In genomic region chr17:68257924-68258323, GRCh38 we compare ENCODE assay signal across 12 cellular contexts. TPM values are rescaled to one million over a fixed set of nuclear protein-coding genes. Genes with fewer than 3 reads are reported as not detected.
DNase-seq lines count a peak whose midpoint lies in the region; ATAC-seq and TF ChIP-seq lines count a peak whose summit lies in the region.
"Had no signal": no experiment of that assay in that cellular context is flagged by ENCODE, and none has a peak within 500 bp of the region (broad histone marks: within the 10 kb centered on the region; RNA-seq: fewer than 3 reads in every experiment).

No MANE protein-coding gene starts in this region.

- no peak overlapping the region for H3K4me3 Mint-ChIP-seq in activated CD4-positive, alpha-beta T cell treated with anti-CD3 and anti-CD28 coated beads for 36 hours
- peak overlapping the region; percentile 34 for H3K4me3 Mint-ChIP-seq in activated naive CD8-positive, alpha-beta T cell treated with anti-CD3 and anti-CD28 coated beads for 36 hours
- no peak overlapping the region for H3K4me3 Mint-ChIP-seq in GM23338

- H4K20me1 ChIP-seq in MM.1S (ENCODE audit: insufficient read depth, low read length) (no peaks in the 10 kb centered on the region), GM23338 (replicated peaks; ENCODE audit: insufficient read depth) (no peaks in the 10 kb centered on the region)

- H3K27me3 ChIP-seq in MM.1S (replicated peaks; ENCODE audit: insufficient read depth, low read length) (no peaks in the 10 kb centered on the region), spleen (replicated peaks in 1 of 7) (no peaks in the 10 kb centered on the region), GM23338 (ENCODE audit: insufficient read depth) (no peaks in the 10 kb centered on the region)
- H3K27me3 ChIP-seq: tibial nerve had no signal

- no peak overlapping the region for H2AFZ ChIP-seq in MM.1S (ENCODE audit: low read length)
- no peak overlapping the region for H2AFZ ChIP-seq in GM23338

- peaks cover 75% of the 10 kb centered on the region for H3K4me1 Mint-ChIP-seq in activated CD4-positive, alpha-beta T cell treated with anti-CD3 and anti-CD28 coated beads for 36 hours
- peaks cover 76% of the 10 kb centered on the region for H3K4me1 Mint-ChIP-seq in activated naive CD8-positive, alpha-beta T cell treated with anti-CD3 and anti-CD28 coated beads for 36 hours
- H3K4me1 Mint-ChIP-seq in GM23338: peaks cover 17% of the 10 kb centered on the region

- ATAC-seq in activated CD4-positive, alpha-beta T cell treated with anti-CD3 and anti-CD28 coated beads for 36 hours: peak; percentile 30
- ATAC-seq in HG03520 (IDR thresholded peaks at IDR 0.05; ENCODE audit: unreplicated experiment): no peak
- ATAC-seq in GM23338: no peak

- H3K9me3 Mint-ChIP-seq in activated CD4-positive, alpha-beta T cell treated with anti-CD3 and anti-CD28 coated beads for 36 hours (ENCODE audit: low read depth): no peaks in the 10 kb centered on the region
- H3K9me3 Mint-ChIP-seq in activated naive CD8-positive, alpha-beta T cell treated with anti-CD3 and anti-CD28 coated beads for 36 hours: no peaks in the 10 kb centered on the region
- H3K9me3 Mint-ChIP-seq in GM23338: no peaks in the 10 kb centered on the region

- H3K9me2 ChIP-seq in MM.1S (replicated peaks; ENCODE audit: insufficient read depth, low read length) (no peaks in the 10 kb centered on the region), GM23338 (ENCODE audit: insufficient read depth) (no peaks in the 10 kb centered on the region)

- CTCF ChIA-PET in activated CD4-positive, alpha-beta T cell treated with anti-CD3 and anti-CD28 coated beads for 36 hours (lab: Charles Lee): interaction anchor here (0.7 to 2.5 kb wide), 6 partner anchors 10 to 201 kb away, joined by 3 to 9 read pairs (median 4); partner anchors contain the start of genes AMZ2 and WIPI1

- intact Hi-C loops in activated CD4-positive, alpha-beta T cell treated with anti-CD3 and anti-CD28 coated beads for 36 hours (cut with DNase I, micrococcal nuclease): loop anchor here (1.0 to 10.0 kb wide), 4 partner anchors 10 to 1953 kb away; partner anchors contain the start of genes AMZ2 (in 2 of the 2), ARSG (in 2 of the 2), SLC16A6 (in 2 of the 2) and PRKCA (in 1 of the 2)
- intact Hi-C loops in spleen (cut with DNase I; ENCODE audit: low total_unique reads): no loop called here

- DNase-seq in activated CD4-positive, alpha-beta T cell treated with anti-CD3 and anti-CD28 coated beads for 36 hours: no peak
- DNase-seq in activated CD4-positive, alpha-beta T cell treated with anti-CD3 and anti-CD28 coated beads for 48 hours: no peak
- DNase-seq in MM.1S: no peak
- no peak for DNase-seq in activated naive CD8-positive, alpha-beta T cell treated with anti-CD3 and anti-CD28 coated beads for 36 hours
- DNase-seq in spleen: no peak
- no peak for DNase-seq in NCI-H526 (lab: John Stamatoyannopoulos, UW)
- DNase-seq in GM23338 (ENCODE audit: low spot score): no peak
- DNase-seq: cortex of kidney, DMS153, Kasumi-1 had no signal

- H3K4me2 ChIP-seq in MM.1S (ENCODE audit: low read depth, low read length): no peak overlapping the region
- H3K4me2 ChIP-seq in GM23338: no peak overlapping the region

- H3K79me2 ChIP-seq in MM.1S (ENCODE audit: low read length) (no peaks in the 10 kb centered on the region), GM23338 (replicated peaks; ENCODE audit: insufficient read depth) (no peaks in the 10 kb centered on the region)

- H3K9ac ChIP-seq in MM.1S (ENCODE audit: low read length): no peak overlapping the region

- H3K4me3 ChIP-seq in MM.1S (ENCODE audit: low read length) (no peak overlapping the region), spleen (no peak overlapping the region), GM23338 (no peak overlapping the region)

- H3K27ac ChIP-seq in MM.1S (ENCODE audit: low read length): peak overlapping the region; percentile 80; the same call in 1 of the 2 replicates
- H3K27ac ChIP-seq in spleen: peak overlapping the region in 6 of 8 donors; percentile 73 to 85 (median 82)
- no peak overlapping the region for H3K27ac ChIP-seq in GM23338 (ENCODE audit: low read depth)

- POLR2A ChIA-PET in activated CD4-positive, alpha-beta T cell treated with anti-CD3 and anti-CD28 coated beads for 36 hours (lab: Charles Lee): no interaction called here

- H3K36me3 ChIP-seq in MM.1S (replicated peaks; ENCODE audit: insufficient read depth, low read length) (no peaks in the 10 kb centered on the region), spleen (peaks cover 0 to 42% (median 7%) of the 10 kb centered on the region in 6 donors), GM23338 (ENCODE audit: insufficient read depth) (peaks cover 10% of the 10 kb centered on the region; the same call in 1 of the 2 replicates)

- H3K27ac Mint-ChIP-seq in activated CD4-positive, alpha-beta T cell treated with anti-CD3 and anti-CD28 coated beads for 36 hours: peak overlapping the region; percentile 91
- H3K27ac Mint-ChIP-seq in activated naive CD8-positive, alpha-beta T cell treated with anti-CD3 and anti-CD28 coated beads for 36 hours: peak overlapping the region; percentile 93
- no peak overlapping the region for H3K27ac Mint-ChIP-seq in GM23338

- H3K27me3 Mint-ChIP-seq in activated CD4-positive, alpha-beta T cell treated with anti-CD3 and anti-CD28 coated beads for 36 hours: no peaks in the 10 kb centered on the region
- no peaks in the 10 kb centered on the region for H3K27me3 Mint-ChIP-seq in activated naive CD8-positive, alpha-beta T cell treated with anti-CD3 and anti-CD28 coated beads for 36 hours
- H3K27me3 Mint-ChIP-seq in GM23338 (ENCODE audit: insufficient read depth, low read depth, poor library complexity): peaks cover 6% of the 10 kb centered on the region

- peaks cover 15% of the 10 kb centered on the region for H3K4me1 ChIP-seq in MM.1S (ENCODE audit: low read length)
- peaks cover 28 to 87% (median 60%) of the 10 kb centered on the region in 6 donors for H3K4me1 ChIP-seq in spleen
- peaks cover 5% of the 10 kb centered on the region; the same call in 1 of the 2 replicates for H3K4me1 ChIP-seq in GM23338 (ENCODE audit: insufficient read depth)

- peaks cover 44% of the 10 kb centered on the region for H3K36me3 Mint-ChIP-seq in activated CD4-positive, alpha-beta T cell treated with anti-CD3 and anti-CD28 coated beads for 36 hours (ENCODE audit: low read depth)
- H3K36me3 Mint-ChIP-seq in activated naive CD8-positive, alpha-beta T cell treated with anti-CD3 and anti-CD28 coated beads for 36 hours: peaks cover 56% of the 10 kb centered on the region
- H3K36me3 Mint-ChIP-seq in GM23338 (ENCODE audit: low read depth): peaks cover 18% of the 10 kb centered on the region; the same call in 2 of the 3 replicates

- TF ChIP-seq CTCF in MM.1S (IDR thresholded peaks at IDR 0.05; ENCODE audit: low read length) (no peak), spleen (IDR thresholded peaks at IDR 0.05 in 8 of 11, conservative IDR thresholded peaks at IDR 0.05 in 3 of 11) (no peak), GM23338 (conservative IDR thresholded peaks at IDR 0.05; ENCODE audit: low read depth in 2 of 2) (no peak)

- H3K9me3 ChIP-seq in MM.1S (replicated peaks; ENCODE audit: insufficient read depth, low read length): no peaks in the 10 kb centered on the region
- no peaks in the 10 kb centered on the region for H3K9me3 ChIP-seq in spleen
- H3K9me3 ChIP-seq: tibial nerve had no signal

- TF ChIP-seq POLR2A in spleen (IDR thresholded peaks at IDR 0.05): no peak

- H3F3A ChIP-seq in MM.1S (ENCODE audit: insufficient read depth, low read length) (peaks cover 4% of the 10 kb centered on the region; the same call in 1 of the 2 replicates), GM23338 (replicated peaks; ENCODE audit: low read depth) (no peaks in the 10 kb centered on the region)

TF ChIP-seq in GM23338, 12 proteins besides CTCF, POLR2A, EP300 and RAD21 (continues in another document):
- TF ChIP-seq ETS1 (IDR thresholded peaks at IDR 0.05): no peak
- no peak for TF ChIP-seq CREB1 (CRISPR knock-in tag; IDR thresholded peaks at IDR 0.05; ENCODE audit: low read depth)
- TF ChIP-seq JUNB (IDR thresholded peaks at IDR 0.05; ENCODE audit: unreplicated experiment): no peak
- TF ChIP-seq EZH2phosphoT487 (IDR thresholded peaks at IDR 0.05; ENCODE audit: unreplicated experiment): no peak
- TF ChIP-seq ZNF331 (CRISPR knock-in tag; IDR thresholded peaks at IDR 0.05; ENCODE audit: low read depth): no peak
- TF ChIP-seq EZH2 (IDR thresholded peaks at IDR 0.05; ENCODE audit: low read depth, unreplicated experiment): no peak

RNA-seq across cellular contexts. Expression of gene AMZ2, which starts 10.1 kb away (rescaled TPM):
- 100 to 1,000 TPM; 119 to 150 TPM for total RNA-seq in activated CD4-positive, alpha-beta T cell treated with anti-CD3 and anti-CD28 coated beads for 36 hours
- 100 to 1,000 TPM; 120 to 134 TPM for total RNA-seq in activated naive CD8-positive, alpha-beta T cell treated with anti-CD3 and anti-CD28 coated beads for 36 hours
- total RNA-seq in spleen: 10 to 100 TPM; 40.4 to 55.0 (median 49.2) TPM
- polyA plus RNA-seq in spleen: 10 to 100 TPM; 60.1 to 75.1 (median 64.4) TPM
- total RNA-seq in GM23338 (2014; rRNA removed; shearing (Covaris generic)): 49.1 and 54.2 TPM in 2 replicates
- 71.5 and 83.8 TPM in 2 replicates for polyA plus RNA-seq in GM23338 (2016; fragmentation: Nextera tagmentation; extraction: Ambion mirVana)

RNA-seq across cellular contexts. Expression of gene SLC16A6, which starts 33.0 kb away (rescaled TPM):
- total RNA-seq in activated CD4-positive, alpha-beta T cell treated with anti-CD3 and anti-CD28 coated beads for 36 hours: 1 to 10 TPM; 2.9 to 3.2 TPM
- total RNA-seq in activated naive CD8-positive, alpha-beta T cell treated with anti-CD3 and anti-CD28 coated beads for 36 hours: 1 to 10 TPM; 5.9 to 6.0 TPM
- 1 to 10 TPM; 4.4 to 8.7 (median 7.1) TPM for total RNA-seq in spleen
- polyA plus RNA-seq in spleen (1 to 10 TPM; 1.5 to 2.1 (median 1.8) TPM), GM23338 (2016; fragmentation: Nextera tagmentation; extraction: Ambion mirVana) (0.16 TPM in 1 of 2 replicates, not detected in the other)
- total RNA-seq in GM23338 (2014; rRNA removed; shearing (Covaris generic)): 0.35 TPM in 1 of 2 replicates, not detected in the other

RNA-seq across cellular contexts. Expression of gene ARSG, which starts 33.4 kb away (rescaled TPM):
- 10 to 100 TPM in 1 of 2 experiments, 1 to 10 TPM in 1; 7.8 to 10.9 TPM for total RNA-seq in activated CD4-positive, alpha-beta T cell treated with anti-CD3 and anti-CD28 coated beads for 36 hours
- 1 to 10 TPM; 5.0 to 5.2 TPM for total RNA-seq in activated naive CD8-positive, alpha-beta T cell treated with anti-CD3 and anti-CD28 coated beads for 36 hours
- 10 to 100 TPM; 10.4 to 24.3 (median 18.7) TPM for total RNA-seq in spleen
- polyA plus RNA-seq in spleen: 1 to 10 TPM; 1.5 to 2.3 (median 2.1) TPM
- 5.1 and 9.2 TPM in 2 replicates for total RNA-seq in GM23338 (2014; rRNA removed; shearing (Covaris generic))
- polyA plus RNA-seq in GM23338 (2016; fragmentation: Nextera tagmentation; extraction: Ambion mirVana): 1.7 and 2.4 TPM in 2 replicates
